In the genomic region with DNA sequence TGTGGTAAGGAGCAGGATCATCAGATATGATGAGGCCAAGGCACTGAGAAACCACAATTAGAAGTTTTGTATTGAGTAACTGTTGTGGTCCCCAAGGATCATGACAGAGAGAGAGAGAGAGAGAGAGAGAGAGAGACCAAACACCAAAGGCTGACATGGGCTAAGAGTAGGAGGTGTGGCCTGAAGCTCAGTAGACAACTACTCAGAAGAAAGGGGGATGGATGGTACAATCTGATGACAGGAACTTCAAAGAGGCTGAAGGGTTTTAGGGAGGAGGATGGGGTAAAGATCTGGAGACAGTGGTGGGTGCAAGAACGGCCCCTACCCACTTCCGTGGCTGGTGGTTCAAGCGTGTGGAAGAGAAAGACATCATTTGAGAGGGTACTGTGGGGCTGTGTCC, we compare ENCODE assay signal across 34 cellular contexts.
"Had no signal": no experiment of that assay in that cellular context is flagged by ENCODE, and none has a peak within 500 bp of the region (broad histone marks: within the 10 kb centered on the region; RNA-seq: fewer than 3 reads in every experiment).

No MANE protein-coding gene starts in this region.

- H3K36me3 Mint-ChIP-seq: activated CD8-positive, alpha-beta memory T cell treated with anti-CD3 and anti-CD28 coated beads, Interleukin-2, amount 10 ng/mL, durations not matched to agents 7 days and 5 days; activated naive CD8-positive, alpha-beta T cell treated with anti-CD3 and anti-CD28 coated beads for 36 hours had no signal

- DNase-seq: activated B cell treated with CpG ODN at 0.5 μM for 24 hours; activated CD4-positive, alpha-beta memory T cell treated with anti-CD3 and anti-CD28 coated beads, Interleukin-2, amount 10 ng/mL, durations not matched to agents 7 days and 5 days; activated CD4-positive, alpha-beta T cell treated with anti-CD3 and anti-CD28 coated beads for 48 hours; activated CD4-positive, CD25-positive, alpha-beta regulatory T cell treated with anti-CD3 and anti-CD28 coated beads, Interleukin-2, amount 50 U/mL, for 72 hours; activated CD8-positive, alpha-beta memory T cell treated with anti-CD3 and anti-CD28 coated beads for 24 hours; activated CD8-positive, alpha-beta memory T cell treated with anti-CD3 and anti-CD28 coated beads, Interleukin-2, amount 10 ng/mL, durations not matched to agents 7 days and 5 days; activated effector memory CD4-positive, alpha-beta T cell treated with anti-CD3 and anti-CD28 coated beads, Interleukin-2, amount 50 U/mL, for 16 hours; activated naive CD4-positive, alpha-beta T cell; activated naive CD4-positive, alpha-beta T cell treated with anti-CD3 and anti-CD28 coated beads, Interleukin-2, amount 50 U/mL, for 16 hours; activated naive CD8-positive, alpha-beta T cell treated with anti-CD3 and anti-CD28 coated beads for 36 hours; activated T-cell treated with anti-CD3 and anti-CD28 coated beads, Interleukin-2, amount 50 U/mL, for 1 hour; activated T-cell treated with anti-CD3 and anti-CD28 coated beads, Interleukin-2, amount 50 U/mL, for 72 hours; amniotic stem cell; aorta; NCI-H1105; NCI-H1436; NCI-H1694 treated with DMSO at 0.1 percent for 48 hours; NCI-H2029; NCI-H2107; NCI-H2171; NCI-H510A; NCI-H526; NCI-H748 treated with DMSO at 0.1 percent for 48 hours; PC-9; SIG-M5; T-helper 1 cell; T-helper 2 cell; T-helper 9 cell had no signal

- H3K4me3 ChIP-seq: cardiac muscle cell, K562, PC-9 had no signal

- H3K27me3 Mint-ChIP-seq: activated B cell treated with CpG ODN at 0.5 μM for 24 hours; activated CD4-positive, alpha-beta memory T cell treated with anti-CD3 and anti-CD28 coated beads, Interleukin-2, amount 10 ng/mL, durations not matched to agents 7 days and 5 days; activated CD8-positive, alpha-beta memory T cell treated with anti-CD3 and anti-CD28 coated beads, Interleukin-2, amount 10 ng/mL, durations not matched to agents 7 days and 5 days; central memory CD8-positive, alpha-beta T cell had no signal

- H2AFZ ChIP-seq: PC-9 had no signal

- H3K4me2 ChIP-seq: PC-9 had no signal

- H3K4me1 Mint-ChIP-seq: activated B cell treated with CpG ODN at 0.5 μM for 24 hours; activated CD4-positive, alpha-beta memory T cell treated with anti-CD3 and anti-CD28 coated beads, Interleukin-2, amount 10 ng/mL, durations not matched to agents 7 days and 5 days; activated CD8-positive, alpha-beta memory T cell treated with anti-CD3 and anti-CD28 coated beads, Interleukin-2, amount 10 ng/mL, durations not matched to agents 7 days and 5 days; activated naive CD8-positive, alpha-beta T cell treated with anti-CD3 and anti-CD28 coated beads for 36 hours; activated T-helper 17 cell treated with anti-CD3 and anti-CD28 coated beads, Interleukin-2, amount 50 U/mL, for 72 hours; central memory CD8-positive, alpha-beta T cell had no signal

- H3K4me3 Mint-ChIP-seq: activated B cell treated with CpG ODN at 0.5 μM for 24 hours; activated CD4-positive, alpha-beta memory T cell treated with anti-CD3 and anti-CD28 coated beads, Interleukin-2, amount 10 ng/mL, durations not matched to agents 7 days and 5 days; activated CD8-positive, alpha-beta memory T cell treated with anti-CD3 and anti-CD28 coated beads, Interleukin-2, amount 10 ng/mL, durations not matched to agents 7 days and 5 days; activated naive CD8-positive, alpha-beta T cell treated with anti-CD3 and anti-CD28 coated beads for 36 hours; activated T-cell treated with anti-CD3 and anti-CD28 coated beads, Interleukin-2, amount 50 U/mL, for 72 hours; activated T-helper 17 cell treated with anti-CD3 and anti-CD28 coated beads, Interleukin-2, amount 50 U/mL, for 72 hours; central memory CD8-positive, alpha-beta T cell had no signal

- H3K27ac ChIP-seq: cardiac muscle cell, PC-9, RWPE1, VCaP had no signal

- H3K27me3 ChIP-seq: cardiac muscle cell had no signal

- H3K27ac Mint-ChIP-seq: activated B cell treated with CpG ODN at 0.5 μM for 24 hours; activated CD4-positive, alpha-beta memory T cell treated with anti-CD3 and anti-CD28 coated beads, Interleukin-2, amount 10 ng/mL, durations not matched to agents 7 days and 5 days; activated CD8-positive, alpha-beta memory T cell treated with anti-CD3 and anti-CD28 coated beads, Interleukin-2, amount 10 ng/mL, durations not matched to agents 7 days and 5 days; activated naive CD8-positive, alpha-beta T cell treated with anti-CD3 and anti-CD28 coated beads for 36 hours; activated T-cell treated with anti-CD3 and anti-CD28 coated beads, Interleukin-2, amount 50 U/mL, for 72 hours; activated T-helper 17 cell treated with anti-CD3 and anti-CD28 coated beads, Interleukin-2, amount 50 U/mL, for 72 hours had no signal

- H3K36me3 ChIP-seq: cardiac muscle cell had no signal
